ENCODE assay signal across 17 cellular contexts in genomic region chr11:68828957-68829356, GRCh38. TPM values are rescaled to one million over a fixed set of nuclear protein-coding genes. Genes with fewer than 3 reads are reported as not detected.
DNase-seq lines count a peak whose midpoint lies in the region; ATAC-seq and TF ChIP-seq lines count a peak whose summit lies in the region.
"Had no signal": no experiment of that assay in that cellular context is flagged by ENCODE, and none has a peak within 500 bp of the region (broad histone marks: within the 10 kb centered on the region; RNA-seq: fewer than 3 reads in every experiment).

No MANE protein-coding gene starts in this region.

- peaks cover 15% of the 10 kb centered on the region for H3K36me3 Mint-ChIP-seq in CD8-positive, alpha-beta T cell

- no peak overlapping the region for H3K4me3 Mint-ChIP-seq in CD8-positive, alpha-beta T cell
- H3K4me3 Mint-ChIP-seq: activated naive CD4-positive, alpha-beta T cell treated with anti-CD3 and anti-CD28 coated beads for 36 hours had no signal

- no peak overlapping the region for H2BK120ac ChIP-seq in neuronal stem cell (ENCODE audit: low read depth, low read length)

- H3K27ac ChIP-seq in CD8-positive, alpha-beta T cell (ENCODE audit: low read depth, low read length) = no peak overlapping the region
- H3K27ac ChIP-seq in colonic mucosa = no peak overlapping the region
- no peak overlapping the region for H3K27ac ChIP-seq in neuronal stem cell (replicated peaks; ENCODE audit: low read length)
- no peak overlapping the region for H3K27ac ChIP-seq in WERI-Rb-1

- H4K20me1 ChIP-seq in Loucy (ENCODE audit: insufficient read depth, low read length, poor library complexity, severe bottlenecking) = peaks cover 58% of the 10 kb centered on the region

- no peaks in the 10 kb centered on the region for H3K27me3 Mint-ChIP-seq in CD8-positive, alpha-beta T cell (ENCODE audit: low read depth)

- H3K9ac ChIP-seq in Loucy (ENCODE audit: low read depth, low read length, poor library complexity, severe bottlenecking) (peak overlapping the region; percentile 70), colonic mucosa (ENCODE audit: low read depth in 2 of 2, low read length in 2 of 2) (peak overlapping the region; percentile 39 to 52), neuronal stem cell (ENCODE audit: low read depth, low read length, poor library complexity) (no peak overlapping the region)

- no peak overlapping the region for H3K23ac ChIP-seq in neuronal stem cell (ENCODE audit: low read depth, low read length, poor library complexity)

- no peak overlapping the region for H2BK12ac ChIP-seq in neuronal stem cell (ENCODE audit: low read length)

- H3K36me3 ChIP-seq in CD8-positive, alpha-beta T cell (ENCODE audit: insufficient read depth, low read length) = peaks cover 7% of the 10 kb centered on the region
- H3K36me3 ChIP-seq in Loucy (ENCODE audit: insufficient read depth, low read length) = peaks cover 29% of the 10 kb centered on the region; the same call in 1 of the 2 replicates
- no peaks in the 10 kb centered on the region for H3K36me3 ChIP-seq in colonic mucosa
- no peaks in the 10 kb centered on the region for H3K36me3 ChIP-seq in neuronal stem cell (replicated peaks in 1 of 2; ENCODE audit: control insufficient read depth in 2 of 2, insufficient read depth in 2 of 2, low read length in 2 of 2)
- no peaks in the 10 kb centered on the region for H3K36me3 ChIP-seq in WERI-Rb-1

- H3K4me1 Mint-ChIP-seq in CD8-positive, alpha-beta T cell (ENCODE audit: low read depth) = peaks cover 64% of the 10 kb centered on the region

- H4K91ac ChIP-seq in neuronal stem cell (ENCODE audit: low read depth, low read length, poor library complexity) = no peak overlapping the region

- no peak overlapping the region for H3K18ac ChIP-seq in neuronal stem cell (ENCODE audit: low read length)

- no peak for TF ChIP-seq CTCF in CD8-positive, alpha-beta T cell (IDR thresholded peaks at IDR 0.05)
- TF ChIP-seq CTCF in Loucy (conservative IDR thresholded peaks at IDR 0.05; ENCODE audit: low read length) = no peak
- no peak for TF ChIP-seq CTCF in colonic mucosa (IDR thresholded peaks at IDR 0.05)
- TF ChIP-seq CTCF in WERI-Rb-1 (IDR thresholded peaks at IDR 0.05; ENCODE audit: low read depth, low read length) = no peak

- H3K4me2 ChIP-seq in Loucy (ENCODE audit: low read depth, low read length, poor library complexity, severe bottlenecking) (peak overlapping the region; percentile 57), neuronal stem cell (ENCODE audit: insufficient read depth, low read length, poor library complexity, severe bottlenecking) (no peak overlapping the region)

- no peak for ATAC-seq in CD8-positive, alpha-beta T cell
- ATAC-seq in left colon = no peak

- H3K27ac Mint-ChIP-seq in CD8-positive, alpha-beta T cell = peak overlapping the region; percentile 45
- H3K27ac Mint-ChIP-seq: activated naive CD4-positive, alpha-beta T cell treated with anti-CD3 and anti-CD28 coated beads for 36 hours had no signal

- no peaks in the 10 kb centered on the region for H3F3A ChIP-seq in Loucy (ENCODE audit: low read depth)

- CTCF ChIA-PET in CD8-positive, alpha-beta T cell (lab: Charles Lee) = interaction anchor here (8.4 kb wide), 1 partner anchor 15 kb away, joined by 75 read pairs; the partner anchor contains the start of gene CPT1A

- no peaks in the 10 kb centered on the region for H3K27me3 ChIP-seq in CD8-positive, alpha-beta T cell (ENCODE audit: insufficient read depth, low read length)
- no peaks in the 10 kb centered on the region for H3K27me3 ChIP-seq in Loucy (ENCODE audit: insufficient read depth, low read length, poor library complexity, severe bottlenecking)
- no peaks in the 10 kb centered on the region for H3K27me3 ChIP-seq in colonic mucosa
- peaks cover 0 to 14% (median 2%) of the 10 kb centered on the region in 3 experiments for H3K27me3 ChIP-seq in neuronal stem cell (ENCODE audit: control insufficient read depth in 3 of 3, insufficient read depth in 3 of 3, low read depth in 1 of 3, low read length in 3 of 3)
- no peaks in the 10 kb centered on the region for H3K27me3 ChIP-seq in WERI-Rb-1 (ENCODE audit: insufficient read depth, low read depth, severe bottlenecking)
- H3K27me3 ChIP-seq: upper lobe of right lung had no signal

- no peak overlapping the region for H3K14ac ChIP-seq in neuronal stem cell (ENCODE audit: low read length)

- intact Hi-C loops in CD8-positive, alpha-beta T cell (cut with DNase I, micrococcal nuclease) = no loop called here
- intact Hi-C loops in colonic mucosa (cut with DNase I) = no loop called here
- intact Hi-C loops in left colon (cut with DNase I, micrococcal nuclease) = no loop called here

- no peak overlapping the region for H2AFZ ChIP-seq in Loucy (ENCODE audit: low read length)
- H2AFZ ChIP-seq in neuronal stem cell (ENCODE audit: low read length) = no peak overlapping the region

- no peak overlapping the region for H3K4me3 ChIP-seq in CD8-positive, alpha-beta T cell (ENCODE audit: low read depth, low read length)
- H3K4me3 ChIP-seq in Loucy (ENCODE audit: low read length, poor library complexity, severe bottlenecking) (peak overlapping the region; percentile 42), colonic mucosa (no peak overlapping the region), neuronal stem cell (ENCODE audit: low read length in 2 of 2) (no peak overlapping the region), WERI-Rb-1 (ENCODE audit: low read depth, low read length) (no peak overlapping the region)
- H3K4me3 ChIP-seq: upper lobe of right lung had no signal

- WGBS in neuronal stem cell (ENCODE audit: extremely low coverage in 2 of 2, insufficient read length in 2 of 2, insufficient replicate concordance in 1 of 2), 2 donors = no CpG with 5 or more reads among the region's 12 CpGs

- no peak overlapping the region for H2BK15ac ChIP-seq in neuronal stem cell (ENCODE audit: low read length)

- no peak for DNase-seq in CD8-positive, alpha-beta T cell
- DNase-seq in colonic mucosa (no peak), neuronal stem cell (ENCODE audit: low spot score) (no peak), retina (no peak), WERI-Rb-1 (no peak), SKM-1 treated with dmso at 0.1 percent for 144 hours (lab: John Stamatoyannopoulos, UW; ENCODE audit: unreplicated experiment) (no peak), left colon (no peak)
- DNase-seq: activated CD4-positive, CD25-positive, alpha-beta regulatory T cell; activated naive CD4-positive, alpha-beta T cell treated with anti-CD3 and anti-CD28 coated beads for 36 hours; DMS153; islet precursor cell; MM.1S; NCI-H2107; occipital lobe; SW 1271; upper lobe of right lung had no signal

- peaks cover 1% of the 10 kb centered on the region for H3K79me1 ChIP-seq in neuronal stem cell (ENCODE audit: low read depth, low read length)

- no peak overlapping the region for H2AK5ac ChIP-seq in neuronal stem cell (ENCODE audit: low read depth, low read length)

- H3K9me2 ChIP-seq in Loucy (replicated peaks; ENCODE audit: low read depth, low read length) = no peaks in the 10 kb centered on the region

- H3K9me3 Mint-ChIP-seq in CD8-positive, alpha-beta T cell = no peaks in the 10 kb centered on the region
- H3K9me3 Mint-ChIP-seq: activated naive CD4-positive, alpha-beta T cell treated with anti-CD3 and anti-CD28 coated beads for 36 hours had no signal

- peaks cover 100% of the 10 kb centered on the region for H3K79me2 ChIP-seq in Loucy (ENCODE audit: insufficient read depth, low read length)

- H3K9me3 ChIP-seq in CD8-positive, alpha-beta T cell (ENCODE audit: low read length) = no peaks in the 10 kb centered on the region
- H3K9me3 ChIP-seq in Loucy (ENCODE audit: insufficient read depth, low read depth, low read length) = no peaks in the 10 kb centered on the region
- no peaks in the 10 kb centered on the region for H3K9me3 ChIP-seq in colonic mucosa
- no peaks in the 10 kb centered on the region for H3K9me3 ChIP-seq in neuronal stem cell (replicated peaks in 1 of 2; ENCODE audit: control insufficient read depth in 2 of 2, insufficient read depth in 1 of 2, low read depth in 1 of 2, low read length in 2 of 2)
- no peaks in the 10 kb centered on the region for H3K9me3 ChIP-seq in WERI-Rb-1 (ENCODE audit: severe bottlenecking)
- H3K9me3 ChIP-seq: upper lobe of right lung had no signal

- H2BK5ac ChIP-seq in neuronal stem cell (ENCODE audit: low read length) = peak overlapping the region; percentile 46

- H3K4me1 ChIP-seq in CD8-positive, alpha-beta T cell (ENCODE audit: insufficient read depth, low read length) = peaks cover 35% of the 10 kb centered on the region
- peaks cover 48% of the 10 kb centered on the region for H3K4me1 ChIP-seq in Loucy (ENCODE audit: insufficient read depth, low read length, poor library complexity, severe bottlenecking)
- peaks cover 29% of the 10 kb centered on the region for H3K4me1 ChIP-seq in colonic mucosa
- peaks cover 0 to 2% of the 10 kb centered on the region in 2 donors for H3K4me1 ChIP-seq in neuronal stem cell (ENCODE audit: control insufficient read depth in 2 of 2, insufficient read depth in 1 of 2, low read depth in 1 of 2, low read length in 2 of 2)

- no peak overlapping the region for H3K4ac ChIP-seq in neuronal stem cell (ENCODE audit: low read length)

- no peak overlapping the region for H4K8ac ChIP-seq in neuronal stem cell (ENCODE audit: low read depth, low read length)

- POLR2A ChIA-PET in CD8-positive, alpha-beta T cell (lab: Charles Lee) = interaction anchor here (2.1 kb wide), 1 partner anchor 14 kb away, joined by 8 read pairs; no protein-coding TSS in a partner anchor

RNA-seq across cellular contexts. Expression of gene CPT1A, which starts 12.8 kb away (rescaled TPM):
- total RNA-seq in CD8-positive, alpha-beta T cell = 10 to 100 TPM in 1 of 2 experiments, 1 to 10 TPM in 1; 9.5 to 12.3 TPM
- total RNA-seq in colonic mucosa = 100 to 1,000 TPM; 197 to 213 TPM
- polyA plus RNA-seq in neuronal stem cell (2013, experiment 1 of 2) = 0.84 TPM
- 0.93 TPM for polyA plus RNA-seq in neuronal stem cell (2013, experiment 2 of 2)
- 100 to 1,000 TPM; 149 to 261 TPM for total RNA-seq in left colon

Comparison
In these comparisons a context has a peak if more than half of its experiments do, and no peak if none do; other contexts are left out.
1. RNA of gene CPT1A, which starts 12.8 kb away (total RNA-seq): 149 to 261 TPM in left colon and 197 to 213 TPM in colonic mucosa; 9.5 to 12.3 TPM in CD8-positive, alpha-beta T cell; every median in the first group is over 10 times any median in the second.